8 cellular contexts compared by ENCODE assay signal in genomic region chr2:138502253-138503086, GRCh38. TPM values are rescaled to one million over a fixed set of nuclear protein-coding genes. Genes with fewer than 3 reads are reported as not detected.
DNase-seq lines count a peak whose midpoint lies in the region; ATAC-seq lines count a peak whose summit lies in the region.

No MANE protein-coding gene starts in this region.

- POLR2A ChIA-PET in activated CD4-positive, alpha-beta T cell treated with anti-CD3 and anti-CD28 coated beads for 36 hours (lab: Charles Lee), result interaction anchor here (2.1 kb wide), 1 partner anchor 13 kb away, joined by 7 read pairs; no protein-coding TSS in a partner anchor
- POLR2A ChIA-PET in T-cell (lab: Charles Lee), result interaction anchor here in 1 of 2 donors (0.6 kb wide), 1 partner anchor 33 kb away, joined by 3 read pairs; no protein-coding TSS in a partner anchor

- peak overlapping the region; percentile 82 for H3K27ac ChIP-seq in epithelial cell of prostate

- H3K36me3 Mint-ChIP-seq in activated CD4-positive, alpha-beta T cell treated with anti-CD3 and anti-CD28 coated beads for 36 hours (ENCODE audit: low read depth), result peaks cover 8% of the 10 kb centered on the region
- peaks cover 3% of the 10 kb centered on the region for H3K36me3 Mint-ChIP-seq in T-cell

- intact Hi-C loops in activated CD4-positive, alpha-beta T cell treated with anti-CD3 and anti-CD28 coated beads for 36 hours (cut with DNase I, micrococcal nuclease), result loop anchor here (1.0 kb wide), 2 partner anchors 47 to 72 kb away; no protein-coding TSS in a partner anchor

- no peak for ATAC-seq in activated CD4-positive, alpha-beta T cell treated with anti-CD3 and anti-CD28 coated beads for 36 hours
- peak; percentile 0 for ATAC-seq in HG03342 (IDR thresholded peaks at IDR 0.05; ENCODE audit: unreplicated experiment)
- peak in 2 of 4 experiments; percentile 3 to 7 for ATAC-seq in T-cell (replicated peaks in 1 of 4)
- no peak for ATAC-seq in GM18519 (IDR thresholded peaks at IDR 0.05; ENCODE audit: low FRiP score, unreplicated experiment)

- H3K9me3 Mint-ChIP-seq in activated CD4-positive, alpha-beta T cell treated with anti-CD3 and anti-CD28 coated beads for 36 hours (ENCODE audit: low read depth), result no peaks in the 10 kb centered on the region
- H3K9me3 Mint-ChIP-seq in T-cell, result no peaks in the 10 kb centered on the region

- peaks cover 40% of the 10 kb centered on the region for H3K4me1 Mint-ChIP-seq in activated CD4-positive, alpha-beta T cell treated with anti-CD3 and anti-CD28 coated beads for 36 hours
- peaks cover 48 to 56% (median 55%) of the 10 kb centered on the region in 3 donors for H3K4me1 Mint-ChIP-seq in T-cell

- CTCF ChIA-PET in activated CD4-positive, alpha-beta T cell treated with anti-CD3 and anti-CD28 coated beads for 36 hours (lab: Charles Lee), result interaction anchor here (0.6 to 1.1 kb wide), 3 partner anchors 13 to 98 kb away, joined by 3 read pairs; no protein-coding TSS in a partner anchor
- CTCF ChIA-PET in T-cell (lab: Charles Lee), result interaction anchor here (0.7 to 1.0 kb wide), 2 partner anchors 13 to 75 kb away, joined by 5 to 8 read pairs; no protein-coding TSS in a partner anchor

- no peak for DNase-seq in activated CD4-positive, alpha-beta T cell treated with anti-CD3 and anti-CD28 coated beads for 36 hours
- no peak for DNase-seq in activated CD4-positive, alpha-beta T cell treated with anti-CD3 and anti-CD28 coated beads for 1 hour
- no peak for DNase-seq in T-cell
- no peak for DNase-seq in epithelial cell of prostate (ENCODE audit: low read depth, low spot score)
- DNase-seq in myocyte (ENCODE audit: low read depth), result peak; percentile 10
- DNase-seq in NCI-H82 treated with DMSO at 0.1 percent for 48 hours (lab: John Stamatoyannopoulos, UW; ENCODE audit: unreplicated experiment), result no peak

- H3K27ac Mint-ChIP-seq in activated CD4-positive, alpha-beta T cell treated with anti-CD3 and anti-CD28 coated beads for 36 hours, result peak overlapping the region; percentile 96
- H3K27ac Mint-ChIP-seq in T-cell, result peak overlapping the region; percentile 87 to 90

- no peaks in the 10 kb centered on the region for H3K27me3 Mint-ChIP-seq in activated CD4-positive, alpha-beta T cell treated with anti-CD3 and anti-CD28 coated beads for 36 hours
- H3K27me3 Mint-ChIP-seq in T-cell, result no peaks in the 10 kb centered on the region

- H3K4me3 Mint-ChIP-seq in activated CD4-positive, alpha-beta T cell treated with anti-CD3 and anti-CD28 coated beads for 36 hours, result peak overlapping the region; percentile 97
- H3K4me3 Mint-ChIP-seq in T-cell, result peak overlapping the region; percentile 98 to 100 (median 99)

RNA-seq across cellular contexts. Expression of gene SPOPL, which starts 0.9 kb away (rescaled TPM):
- total RNA-seq in activated CD4-positive, alpha-beta T cell treated with anti-CD3 and anti-CD28 coated beads for 36 hours, result 10 to 100 TPM in 1 of 2 experiments, 1 to 10 TPM in 1; 9.4 to 10.8 TPM
- total RNA-seq in T-cell (10 to 100 TPM; 10.4 to 22.0 (median 11.8) TPM), myocyte (11.8 and 24.7 TPM in 2 replicates)
- 6.9 TPM for polyA plus RNA-seq in myocyte (2012)
